In genomic region chr7:73522081-73522818, GRCh38 we compare ENCODE assay signal across 1 cellular context.
TF ChIP-seq lines count a peak whose summit lies in the region.

Gene BAZ1B, minus strand, starts transcription at chr7:73522293. Its CDS starts 360 bp downstream, at chr7:73521933.

TF ChIP-seq in HEK293, 187 proteins besides CTCF, POLR2A, EP300 and RAD21 (continued from another document):
- TF ChIP-seq ZSCAN4 (tag by site-specific recombination; IDR thresholded peaks at IDR 0.05) (no peak), HOXA7 (CRISPR knock-in tag; IDR thresholded peaks at IDR 0.05; ENCODE audit: borderline replicate concordance) (no peak), RBAK (tag by site-specific recombination; IDR thresholded peaks at IDR 0.05) (no peak), ZNF596 (tag by site-specific recombination; IDR thresholded peaks at IDR 0.05) (0 out of 2 replicates have a peak, but pooled peaks have one; percentile 40)
